In genomic region chr1:9070421-9071015, GRCh38 we compare ENCODE assay signal across 26 cellular contexts. TPM values are rescaled to one million over a fixed set of nuclear protein-coding genes. Genes with fewer than 3 reads are reported as not detected.
DNase-seq lines count a peak whose midpoint lies in the region; ATAC-seq and TF ChIP-seq lines count a peak whose summit lies in the region.
"Had no signal": no experiment of that assay in that cellular context is flagged by ENCODE, and none has a peak within 500 bp of the region (broad histone marks: within the 10 kb centered on the region; RNA-seq: fewer than 3 reads in every experiment).

No MANE protein-coding gene starts in this region.

- ATAC-seq in gastroesophageal sphincter (no peak), psoas muscle (no peak), HG03460 (IDR thresholded peaks at IDR 0.05; ENCODE audit: unreplicated experiment) (no peak), GM19023 (IDR thresholded peaks at IDR 0.05; ENCODE audit: unreplicated experiment) (no peak)
- ATAC-seq: activated naive CD4-positive, alpha-beta T cell treated with anti-CD3 and anti-CD28 coated beads, Interleukin-2, amount 50 U/mL, for 72 hours; Panc1 had no signal

- POLR2A ChIA-PET in activated CD4-positive, alpha-beta T cell treated with anti-CD3 and anti-CD28 coated beads, Interleukin-2, amount 10 ng/mL, durations not matched to agents 7 days and 5 days (lab: Charles Lee): no interaction called here

- H3K36me3 ChIP-seq in gastroesophageal sphincter (no peaks in the 10 kb centered on the region), psoas muscle (ENCODE audit: insufficient read depth in 1 of 2, low read depth in 1 of 2) (no peaks in the 10 kb centered on the region)
- H3K36me3 ChIP-seq: brain microvascular endothelial cell, HAP-1, tibial nerve had no signal

- no peak overlapping the region for H3K4me3 ChIP-seq in gastroesophageal sphincter
- no peak overlapping the region for H3K4me3 ChIP-seq in psoas muscle
- H3K4me3 ChIP-seq: HAP-1, tibial nerve had no signal

- TF ChIP-seq POLR2A in gastroesophageal sphincter (IDR thresholded peaks at IDR 0.05): no peak

- no peaks in the 10 kb centered on the region for H3K9me3 Mint-ChIP-seq in T-helper 1 cell treated with Interleukin-12 subunit alpha and Interleukin-12 subunit beta and Interleukin-4 antibody, amounts not matched to agents 30 μg/mL and 1 μg/mL, for 36 hours
- no peaks in the 10 kb centered on the region for H3K9me3 Mint-ChIP-seq in activated CD4-positive, alpha-beta T cell treated with anti-CD3 and anti-CD28 coated beads, Interleukin-2, amount 10 ng/mL, durations not matched to agents 7 days and 5 days
- H3K9me3 Mint-ChIP-seq: activated naive CD4-positive, alpha-beta T cell treated with anti-CD3 and anti-CD28 coated beads, Interleukin-2, amount 50 U/mL, for 72 hours; stimulated activated effector memory CD8-positive, alpha-beta T cell treated with anti-CD3 and anti-CD28 coated beads, Interleukin-12 subunit alpha, Interleukin-12 subunit beta, amount 100 ng/mL, for 72 hours had no signal

- no peak for TF ChIP-seq EP300 in gastroesophageal sphincter (IDR thresholded peaks at IDR 0.05)

- H3K9me3 ChIP-seq in gastroesophageal sphincter (no peaks in the 10 kb centered on the region), psoas muscle (no peaks in the 10 kb centered on the region)
- H3K9me3 ChIP-seq: HAP-1, tibial nerve had no signal

- CTCF ChIA-PET in activated CD4-positive, alpha-beta T cell treated with anti-CD3 and anti-CD28 coated beads, Interleukin-2, amount 10 ng/mL, durations not matched to agents 7 days and 5 days (lab: Charles Lee): no interaction called here

- TF ChIP-seq CTCF in gastroesophageal sphincter (IDR thresholded peaks at IDR 0.05) (no peak), psoas muscle (IDR thresholded peaks at IDR 0.05) (no peak)

- H3K36me3 Mint-ChIP-seq in T-helper 1 cell treated with Interleukin-12 subunit alpha and Interleukin-12 subunit beta and Interleukin-4 antibody, amounts not matched to agents 30 μg/mL and 1 μg/mL, for 36 hours (ENCODE audit: low read depth): no peaks in the 10 kb centered on the region
- no peaks in the 10 kb centered on the region for H3K36me3 Mint-ChIP-seq in activated CD4-positive, alpha-beta T cell treated with anti-CD3 and anti-CD28 coated beads, Interleukin-2, amount 10 ng/mL, durations not matched to agents 7 days and 5 days (ENCODE audit: low read depth)
- H3K36me3 Mint-ChIP-seq: activated naive CD4-positive, alpha-beta T cell treated with anti-CD3 and anti-CD28 coated beads, Interleukin-2, amount 50 U/mL, for 72 hours; stimulated activated effector memory CD8-positive, alpha-beta T cell treated with anti-CD3 and anti-CD28 coated beads, Interleukin-12 subunit alpha, Interleukin-12 subunit beta, amount 100 ng/mL, for 72 hours had no signal

- intact Hi-C loops in psoas muscle (cut with DNase I): no loop called here

- 71% methylated on average over 8 of the region's 10 CpGs; no CpG with 5 or more reads in 1 of the 2 donors for WGBS in gastroesophageal sphincter (ENCODE audit: low coverage in 1 of 2), 2 donors
- 65 to 83% (median 71%) methylated on average over 10 of the region's 10 CpGs for WGBS in psoas muscle, 3 donors

- peaks cover 19% of the 10 kb centered on the region for H3K27me3 Mint-ChIP-seq in T-helper 1 cell treated with Interleukin-12 subunit alpha and Interleukin-12 subunit beta and Interleukin-4 antibody, amounts not matched to agents 30 μg/mL and 1 μg/mL, for 36 hours (ENCODE audit: low read depth)
- peaks cover 19% of the 10 kb centered on the region for H3K27me3 Mint-ChIP-seq in activated CD4-positive, alpha-beta T cell treated with anti-CD3 and anti-CD28 coated beads, Interleukin-2, amount 10 ng/mL, durations not matched to agents 7 days and 5 days

- H3K27ac ChIP-seq in gastroesophageal sphincter: peak overlapping the region in 3 of 4 donors; percentile 40 to 84 (median 77)
- H3K27ac ChIP-seq in psoas muscle: peak overlapping the region; percentile 89
- H3K27ac ChIP-seq: brain microvascular endothelial cell had no signal

- no peak overlapping the region for H3K4me3 Mint-ChIP-seq in T-helper 1 cell treated with Interleukin-12 subunit alpha and Interleukin-12 subunit beta and Interleukin-4 antibody, amounts not matched to agents 30 μg/mL and 1 μg/mL, for 36 hours
- no peak overlapping the region for H3K4me3 Mint-ChIP-seq in activated CD4-positive, alpha-beta T cell treated with anti-CD3 and anti-CD28 coated beads, Interleukin-2, amount 10 ng/mL, durations not matched to agents 7 days and 5 days
- H3K4me3 Mint-ChIP-seq: stimulated activated effector memory CD8-positive, alpha-beta T cell treated with anti-CD3 and anti-CD28 coated beads, Interleukin-12 subunit alpha, Interleukin-12 subunit beta, amount 100 ng/mL, for 72 hours had no signal

- peak overlapping the region; percentile 45 for H3K27ac Mint-ChIP-seq in T-helper 1 cell treated with Interleukin-12 subunit alpha and Interleukin-12 subunit beta and Interleukin-4 antibody, amounts not matched to agents 30 μg/mL and 1 μg/mL, for 36 hours
- H3K27ac Mint-ChIP-seq in activated CD4-positive, alpha-beta T cell treated with anti-CD3 and anti-CD28 coated beads, Interleukin-2, amount 10 ng/mL, durations not matched to agents 7 days and 5 days: no peak overlapping the region
- H3K27ac Mint-ChIP-seq: stimulated activated effector memory CD8-positive, alpha-beta T cell treated with anti-CD3 and anti-CD28 coated beads, Interleukin-12 subunit alpha, Interleukin-12 subunit beta, amount 100 ng/mL, for 72 hours had no signal

- DNase-seq in T-helper 1 cell: no peak
- no peak for DNase-seq in psoas muscle
- no peak for DNase-seq in activated CD4-positive, alpha-beta T cell treated with anti-CD3 and anti-CD28 coated beads, Interleukin-2, amount 10 ng/mL, durations not matched to agents 7 days and 5 days
- DNase-seq in H4 (ENCODE audit: low spot score): no peak
- DNase-seq: activated CD8-positive, alpha-beta memory T cell treated with anti-CD3 and anti-CD28 coated beads for 24 hours; brain microvascular endothelial cell; cortex of kidney; foreskin melanocyte; kidney glomerular epithelial cell; mesendoderm; NCI-H1417 treated with DMSO at 0.1 percent for 48 hours; right cardiac atrium had no signal

- H3K27me3 ChIP-seq in gastroesophageal sphincter (no peaks in the 10 kb centered on the region), psoas muscle (ENCODE audit: insufficient read depth in 3 of 3, low read length in 2 of 3) (no peaks in the 10 kb centered on the region)
- H3K27me3 ChIP-seq: brain microvascular endothelial cell, tibial nerve had no signal

- peaks cover 19% of the 10 kb centered on the region for H3K4me1 Mint-ChIP-seq in T-helper 1 cell treated with Interleukin-12 subunit alpha and Interleukin-12 subunit beta and Interleukin-4 antibody, amounts not matched to agents 30 μg/mL and 1 μg/mL, for 36 hours (ENCODE audit: low read depth)
- peaks cover 23% of the 10 kb centered on the region for H3K4me1 Mint-ChIP-seq in activated CD4-positive, alpha-beta T cell treated with anti-CD3 and anti-CD28 coated beads, Interleukin-2, amount 10 ng/mL, durations not matched to agents 7 days and 5 days

- H3K4me1 ChIP-seq in gastroesophageal sphincter: peaks cover 0 to 54% (median 9%) of the 10 kb centered on the region in 3 donors
- H3K4me1 ChIP-seq in psoas muscle: peaks cover 38% of the 10 kb centered on the region

RNA-seq across cellular contexts. Expression of gene SLC2A5, which starts 1.1 kb away (rescaled TPM):
- total RNA-seq in gastroesophageal sphincter (1 to 10 TPM in 1 of 4 donors, under 1 TPM in 3; 0.16 to 2.7 (median 0.39) TPM), psoas muscle (10 to 100 TPM; 12.8 to 97.9 (median 55.5) TPM)
- polyA plus RNA-seq in psoas muscle: 10 to 100 TPM; 13.2 to 36.8 (median 31.7) TPM
- total RNA-seq in activated CD4-positive, alpha-beta T cell treated with anti-CD3 and anti-CD28 coated beads, Interleukin-2, amount 10 ng/mL, durations not matched to agents 7 days and 5 days: not detected
- 0.47 and 1.7 TPM in 2 replicates for total RNA-seq in H4 (2014; rRNA removed; shearing (Covaris generic))
- total RNA-seq: A172; activated naive CD4-positive, alpha-beta T cell treated with anti-CD3 and anti-CD28 coated beads, Interleukin-2, amount 50 U/mL, for 72 hours had no signal

RNA-seq across cellular contexts. Expression of gene SLC2A7, which starts 44.3 kb away (rescaled TPM):
- total RNA-seq in gastroesophageal sphincter (under 1 TPM in 1 of 4 donors, not detected in 3; 0.27 TPM), psoas muscle (not detected)
- not detected for polyA plus RNA-seq in psoas muscle
- total RNA-seq in activated CD4-positive, alpha-beta T cell treated with anti-CD3 and anti-CD28 coated beads, Interleukin-2, amount 10 ng/mL, durations not matched to agents 7 days and 5 days: not detected
- total RNA-seq in H4 (2014; rRNA removed; shearing (Covaris generic)): not detected in 2 replicates
- total RNA-seq: A172; activated naive CD4-positive, alpha-beta T cell treated with anti-CD3 and anti-CD28 coated beads, Interleukin-2, amount 50 U/mL, for 72 hours; G401; right cardiac atrium; SK-MEL-5; T-helper 2 cell treated with Interferon-gamma antibody and Interleukin-4, amounts not matched to agents 100 ng/mL and 5 ng/mL, for 36 hours; tibial nerve had no signal
- polyA plus RNA-seq: BJ, right cardiac atrium had no signal

RNA-seq across cellular contexts. Expression of gene GPR157, which starts 58.4 kb away (rescaled TPM):
- total RNA-seq in gastroesophageal sphincter: 1 to 10 TPM; 2.8 to 4.4 (median 4.0) TPM
- 10 to 100 TPM; 13.1 to 49.5 (median 33.4) TPM for total RNA-seq in psoas muscle
- polyA plus RNA-seq in psoas muscle: 10 to 100 TPM; 11.6 to 21.6 (median 15.7) TPM
- total RNA-seq in activated CD4-positive, alpha-beta T cell treated with anti-CD3 and anti-CD28 coated beads, Interleukin-2, amount 10 ng/mL, durations not matched to agents 7 days and 5 days: 1 to 10 TPM; 3.4 to 5.7 TPM
- 1.9 TPM in 2 replicates for total RNA-seq in H4 (2014; rRNA removed; shearing (Covaris generic))
